ENCODE assay signal across 28 cellular contexts in genomic region chr11:110505514-110506284, GRCh38.
"Had no signal": no experiment of that assay in that cellular context is flagged by ENCODE, and none has a peak within 500 bp of the region (broad histone marks: within the 10 kb centered on the region; RNA-seq: fewer than 3 reads in every experiment).

No MANE protein-coding gene starts in this region.

- H3K27ac Mint-ChIP-seq: activated CD4-positive, alpha-beta memory T cell treated with anti-CD3 and anti-CD28 coated beads for 36 hours; activated CD4-positive, alpha-beta T cell treated with anti-CD3 and anti-CD28 coated beads, Interleukin-2, amount 10 ng/mL, durations not matched to agents 24 days and 14 days; activated naive CD4-positive, alpha-beta T cell treated with anti-CD3 and anti-CD28 coated beads for 36 hours; activated naive CD8-positive, alpha-beta T cell treated with anti-CD3 and anti-CD28 coated beads for 36 hours; activated T-helper 1 cell treated with anti-CD3 and anti-CD28 coated beads, Interleukin-12 subunit alpha, Interleukin-12 subunit beta, Interleukin-2, Interleukin-4 antibody, amounts not matched to agents 30 ng/mL and 10 ng/mL and 1 ng/mL, durations not matched to agents 14 hours and 24 hours and 36 hours; memory B cell; naive thymus-derived CD4-positive, alpha-beta T cell; stimulated activated memory B cell treated with anti-CD40 and anti-IgM and Interleukin-4, amounts not matched to agents 10 μg/mL and 1 μg/mL and 100 μg/mL, for 72 hours; T-helper 1 cell treated with Interleukin-12 subunit alpha and Interleukin-12 subunit beta and Interleukin-4 antibody, amounts not matched to agents 30 μg/mL and 1 μg/mL, for 36 hours had no signal

- ATAC-seq: activated CD4-positive, CD25-positive, alpha-beta regulatory T cell treated with anti-CD3 and anti-CD28 coated beads, Interleukin-2, amount 50 U/mL, for 24 hours; foreskin keratinocyte; naive thymus-derived CD4-positive, alpha-beta T cell; stimulated activated memory B cell treated with anti-CD40 and anti-IgM and Interleukin-4, amounts not matched to agents 10 μg/mL and 1 μg/mL and 100 μg/mL, for 72 hours; upper lobe of right lung had no signal

- H3K4me3 Mint-ChIP-seq: activated CD4-positive, alpha-beta memory T cell treated with anti-CD3 and anti-CD28 coated beads for 36 hours; activated CD4-positive, alpha-beta T cell treated with anti-CD3 and anti-CD28 coated beads, Interleukin-2, amount 10 ng/mL, durations not matched to agents 24 days and 14 days; activated naive CD4-positive, alpha-beta T cell treated with anti-CD3 and anti-CD28 coated beads for 36 hours; activated naive CD8-positive, alpha-beta T cell treated with anti-CD3 and anti-CD28 coated beads for 36 hours; activated T-helper 1 cell treated with anti-CD3 and anti-CD28 coated beads, Interleukin-12 subunit alpha, Interleukin-12 subunit beta, Interleukin-2, Interleukin-4 antibody, amounts not matched to agents 30 ng/mL and 10 ng/mL and 1 ng/mL, durations not matched to agents 14 hours and 24 hours and 36 hours; memory B cell; naive thymus-derived CD4-positive, alpha-beta T cell; neural crest cell; stimulated activated memory B cell treated with anti-CD40 and anti-IgM and Interleukin-4, amounts not matched to agents 10 μg/mL and 1 μg/mL and 100 μg/mL, for 72 hours; T-helper 1 cell treated with Interleukin-12 subunit alpha and Interleukin-12 subunit beta and Interleukin-4 antibody, amounts not matched to agents 30 μg/mL and 1 μg/mL, for 36 hours had no signal

- H3K4me3 ChIP-seq: adrenal gland, sigmoid colon, stomach, tibial artery, upper lobe of right lung had no signal

- H3K27me3 Mint-ChIP-seq: activated CD4-positive, alpha-beta memory T cell treated with anti-CD3 and anti-CD28 coated beads for 36 hours had no signal

- H3K4me1 ChIP-seq: adrenal gland, foreskin keratinocyte, sigmoid colon, stomach, upper lobe of right lung had no signal

- H3K9me3 ChIP-seq: adrenal gland, sigmoid colon, upper lobe of right lung had no signal

- H3K9me3 Mint-ChIP-seq: activated CD4-positive, alpha-beta T cell treated with anti-CD3 and anti-CD28 coated beads, Interleukin-2, amount 10 ng/mL, durations not matched to agents 24 days and 14 days; activated naive CD4-positive, alpha-beta T cell treated with anti-CD3 and anti-CD28 coated beads for 36 hours; activated T-helper 1 cell treated with anti-CD3 and anti-CD28 coated beads, Interleukin-12 subunit alpha, Interleukin-12 subunit beta, Interleukin-2, Interleukin-4 antibody, amounts not matched to agents 30 ng/mL and 10 ng/mL and 1 ng/mL, durations not matched to agents 14 hours and 24 hours and 36 hours; memory B cell; neural crest cell; stimulated activated memory B cell treated with anti-CD40 and anti-IgM and Interleukin-4, amounts not matched to agents 10 μg/mL and 1 μg/mL and 100 μg/mL, for 72 hours; T-helper 1 cell treated with Interleukin-12 subunit alpha and Interleukin-12 subunit beta and Interleukin-4 antibody, amounts not matched to agents 30 μg/mL and 1 μg/mL, for 36 hours had no signal

- H3K36me3 ChIP-seq: adrenal gland, brain microvascular endothelial cell, sigmoid colon, stomach, tibial artery, upper lobe of right lung had no signal

- DNase-seq: activated CD4-positive, alpha-beta memory T cell treated with anti-CD3 and anti-CD28 coated beads for 36 hours; activated CD4-positive, alpha-beta T cell treated with anti-CD3 and anti-CD28 coated beads, Interleukin-2, amount 10 ng/mL, durations not matched to agents 24 days and 14 days; activated CD8-positive, alpha-beta memory T cell treated with anti-CD3 and anti-CD28 coated beads, Interleukin-2, amount 50 U/mL, for 4 hours; activated effector memory CD4-positive, alpha-beta T cell treated with anti-CD3 and anti-CD28 coated beads, Interleukin-2, amount 50 U/mL, for 16 hours; activated naive CD4-positive, alpha-beta T cell treated with anti-CD3 and anti-CD28 coated beads for 36 hours; activated naive CD8-positive, alpha-beta T cell treated with anti-CD3 and anti-CD28 coated beads for 36 hours; activated T-cell treated with anti-CD3 and anti-CD28 coated beads, Interleukin-2, amount 50 U/mL, for 1 hour; adrenal gland; brain microvascular endothelial cell; central memory CD4-positive, alpha-beta T cell; foreskin keratinocyte; midbrain; naive thymus-derived CD4-positive, alpha-beta T cell; sigmoid colon; small intestine; stimulated activated CD4-positive, alpha-beta T cell treated with anti-CD3 and anti-CD28 coated beads, Interleukin-4, amount 100 ng/mL, for 24 hours; stomach; SW 1271; T-helper 9 cell; tibial artery; upper lobe of right lung had no signal

- H3K27me3 ChIP-seq: adrenal gland, brain microvascular endothelial cell, sigmoid colon, stomach, tibial artery, upper lobe of right lung had no signal

- H3K4me1 Mint-ChIP-seq: activated CD4-positive, alpha-beta T cell treated with anti-CD3 and anti-CD28 coated beads, Interleukin-2, amount 10 ng/mL, durations not matched to agents 24 days and 14 days; activated naive CD8-positive, alpha-beta T cell treated with anti-CD3 and anti-CD28 coated beads for 36 hours; memory B cell; naive thymus-derived CD4-positive, alpha-beta T cell; neural crest cell; stimulated activated memory B cell treated with anti-CD40 and anti-IgM and Interleukin-4, amounts not matched to agents 10 μg/mL and 1 μg/mL and 100 μg/mL, for 72 hours had no signal

- H3K36me3 Mint-ChIP-seq: activated CD4-positive, alpha-beta memory T cell treated with anti-CD3 and anti-CD28 coated beads for 36 hours; activated naive CD8-positive, alpha-beta T cell treated with anti-CD3 and anti-CD28 coated beads for 36 hours; memory B cell; naive thymus-derived CD4-positive, alpha-beta T cell; stimulated activated memory B cell treated with anti-CD40 and anti-IgM and Interleukin-4, amounts not matched to agents 10 μg/mL and 1 μg/mL and 100 μg/mL, for 72 hours had no signal

- H3K27ac ChIP-seq: adrenal gland, brain microvascular endothelial cell, foreskin keratinocyte, sigmoid colon, stomach, tibial artery, upper lobe of right lung, VCaP had no signal
